Comparison of ENCODE assay signal across 11 cellular contexts in the genomic region with DNA sequence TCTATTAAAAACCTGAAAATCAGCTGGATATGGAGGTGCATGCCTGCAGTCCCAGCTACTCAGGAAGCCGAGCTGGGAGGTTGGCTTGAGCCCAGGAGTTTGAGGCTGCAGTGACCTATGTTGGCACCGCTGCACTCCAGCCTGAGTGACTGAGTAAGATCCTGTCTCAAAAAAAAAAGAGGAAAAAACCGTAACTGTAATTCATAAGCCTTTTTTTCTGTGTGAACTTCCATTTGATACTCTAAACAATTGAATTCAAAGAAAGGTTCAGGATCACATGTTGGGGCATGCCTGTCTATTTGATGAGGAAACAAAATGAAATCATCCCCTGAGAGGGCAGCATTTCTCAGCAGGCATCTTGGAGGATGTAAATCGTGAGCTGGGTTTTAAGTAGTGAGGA. TPM values are rescaled to one million over a fixed set of nuclear protein-coding genes. Genes with fewer than 3 reads are reported as not detected.
DNase-seq lines count a peak whose midpoint lies in the region; ATAC-seq and TF ChIP-seq lines count a peak whose summit lies in the region.
"Had no signal": no experiment of that assay in that cellular context is flagged by ENCODE, and none has a peak within 500 bp of the region (broad histone marks: within the 10 kb centered on the region; RNA-seq: fewer than 3 reads in every experiment).

No MANE protein-coding gene starts in this region.

- H3K27ac Mint-ChIP-seq in brain (peak overlapping the region in 3 of 5 experiments; percentile 7 to 52 (median 19)), T-helper 17 cell (no peak overlapping the region)
- H3K27ac Mint-ChIP-seq: activated naive CD4-positive, alpha-beta T cell treated with anti-CD3 and anti-CD28 coated beads, Interleukin-2, amount 50 U/mL, for 24 hours had no signal

- H3K27me3 Mint-ChIP-seq in brain (peaks cover 5% of the 10 kb centered on the region), T-helper 17 cell (no peaks in the 10 kb centered on the region)
- H3K27me3 Mint-ChIP-seq: activated naive CD4-positive, alpha-beta T cell treated with anti-CD3 and anti-CD28 coated beads, Interleukin-2, amount 50 U/mL, for 24 hours had no signal

- peaks cover 20% of the 10 kb centered on the region for H3K4me1 Mint-ChIP-seq in brain
- H3K4me1 Mint-ChIP-seq in T-helper 17 cell = peaks cover 11% of the 10 kb centered on the region

- TF ChIP-seq CTCF in brain (conservative IDR thresholded peaks at IDR 0.05) (no peak), kidney epithelial cell (IDR thresholded peaks at IDR 0.05; ENCODE audit: insufficient read depth, low read length, poor library complexity, severe bottlenecking) (no peak), GM13977 (IDR thresholded peaks at IDR 0.05; ENCODE audit: extremely low read depth, insufficient read depth, missing control alignments) (no peak)

- in situ Hi-C loops in ACHN (cut with HindIII; ENCODE audit: low pct_ligation_motif_present, low pct_unique_long_range_greater_than_20kb, low sequenced_read_pairs) (no loop called here), GM13977 (cut with MboI; ENCODE audit: low pct_unique_long_range_greater_than_20kb, low sequenced_read_pairs, unreplicated experiment) (no loop called here)

- no peak for ATAC-seq in T-helper 17 cell

- H3K9me3 Mint-ChIP-seq in brain = no peaks in the 10 kb centered on the region
- H3K9me3 Mint-ChIP-seq: activated naive CD4-positive, alpha-beta T cell treated with anti-CD3 and anti-CD28 coated beads, Interleukin-2, amount 50 U/mL, for 24 hours had no signal

- peak; percentile 32 for DNase-seq in ACHN
- DNase-seq in HS-5 (ENCODE audit: low read depth) = peak; percentile 58
- DNase-seq in kidney epithelial cell (ENCODE audit: low read depth) = peak; percentile 37
- DNase-seq in NCI-H82 treated with DMSO at 0.1 percent for 48 hours (lab: John Stamatoyannopoulos, UW; ENCODE audit: unreplicated experiment) = no peak
- DNase-seq in T-helper 17 cell = no peak
- no peak for DNase-seq in activated effector memory CD4-positive, alpha-beta T cell treated with Interleukin-2 at 50 U/mL for 16 hours
- no peak for DNase-seq in GM13977 (ENCODE audit: low spot score)
- DNase-seq: COR-L47 had no signal

- no peaks in the 10 kb centered on the region for H3K36me3 ChIP-seq in kidney epithelial cell (ENCODE audit: control insufficient read depth, insufficient read depth, low read length)
- H3K36me3 ChIP-seq: neutrophil had no signal

- no peaks in the 10 kb centered on the region for H3K9me3 ChIP-seq in T-helper 17 cell (ENCODE audit: control insufficient read depth, low read length, poor library complexity, severe bottlenecking)
- H3K9me3 ChIP-seq: neutrophil had no signal

- H3K36me3 Mint-ChIP-seq in brain (no peaks in the 10 kb centered on the region), T-helper 17 cell (ENCODE audit: low read depth) (peaks cover 2% of the 10 kb centered on the region)
- H3K36me3 Mint-ChIP-seq: activated naive CD4-positive, alpha-beta T cell treated with anti-CD3 and anti-CD28 coated beads, Interleukin-2, amount 50 U/mL, for 24 hours had no signal

- no peaks in the 10 kb centered on the region for H3K27me3 ChIP-seq in kidney epithelial cell (ENCODE audit: control insufficient read depth, insufficient read depth, low read length)
- H3K27me3 ChIP-seq: neutrophil had no signal

- peak overlapping the region in 1 of 5 experiments; percentile 3 for H3K4me3 Mint-ChIP-seq in brain
- H3K4me3 Mint-ChIP-seq in T-helper 17 cell = no peak overlapping the region
- H3K4me3 Mint-ChIP-seq: activated naive CD4-positive, alpha-beta T cell treated with anti-CD3 and anti-CD28 coated beads, Interleukin-2, amount 50 U/mL, for 24 hours had no signal

- no peak overlapping the region for H3K4me3 ChIP-seq in kidney epithelial cell (ENCODE audit: low read depth, low read length)

RNA-seq across cellular contexts. Expression of gene ITGA2, which starts 38.8 kb away (rescaled TPM):
- 1.0 TPM for polyA plus RNA-seq in brain (ENCODE audit: insufficient read depth, low read depth, low replicate concordance)
- 62.0 and 64.7 TPM in 2 replicates for total RNA-seq in kidney epithelial cell
- 1 to 10 TPM in 1 of 2 donors, under 1 TPM in 1; 0.62 to 1.8 TPM for total RNA-seq in T-helper 17 cell

Comparison
In these comparisons a context has a peak if more than half of its experiments do, and no peak if none do; other contexts are left out.
1. DNase-seq: peak in ACHN (single experiment), HS-5 (single experiment) and kidney epithelial cell (single experiment); none in NCI-H82 treated with DMSO at 0.1 percent for 48 hours (single experiment), T-helper 17 cell (0 of 3), activated effector memory CD4-positive, alpha-beta T cell treated with Interleukin-2 at 50 U/mL for 16 hours (single experiment) and GM13977 (single experiment).
2. RNA of gene ITGA2, which starts 38.8 kb away (total RNA-seq): 62.0 to 64.7 TPM in kidney epithelial cell; 0.62 to 1.8 TPM in T-helper 17 cell; every median in the first group is over 10 times any median in the second.